Comparison of ENCODE assay signal across 33 cellular contexts in the genomic region with DNA sequence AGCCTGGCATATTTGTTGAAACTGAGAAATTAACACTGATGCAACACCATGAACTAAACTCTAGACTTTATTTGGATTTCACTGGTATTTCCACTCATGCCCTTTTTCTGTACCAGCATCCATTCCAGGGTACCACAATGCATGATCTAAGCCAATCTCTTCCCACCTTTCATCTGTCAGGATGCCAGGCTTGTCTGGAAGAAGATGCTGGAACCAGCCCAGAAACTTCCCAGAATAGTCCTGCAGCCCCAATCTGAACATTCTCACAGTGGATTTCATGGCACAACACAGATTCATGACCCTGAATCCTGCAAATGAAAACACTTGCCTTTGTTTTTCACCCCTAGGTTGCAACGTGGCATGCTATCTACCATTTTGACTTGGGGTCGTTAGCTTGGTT.
"Had no signal": no experiment of that assay in that cellular context is flagged by ENCODE, and none has a peak within 500 bp of the region (broad histone marks: within the 10 kb centered on the region; RNA-seq: fewer than 3 reads in every experiment).

No MANE protein-coding gene starts in this region.

- H3K4me1 Mint-ChIP-seq: activated B cell treated with CpG ODN at 0.5 μM for 24 hours; activated CD8-positive, alpha-beta memory T cell treated with anti-CD3 and anti-CD28 coated beads, Interleukin-2, amount 10 ng/mL, durations not matched to agents 7 days and 5 days; activated naive CD4-positive, alpha-beta T cell treated with anti-CD3 and anti-CD28 coated beads, Interleukin-2, amount 50 U/mL, for 24 hours; activated naive CD8-positive, alpha-beta T cell treated with anti-CD3 and anti-CD28 coated beads for 36 hours; activated naive CD8-positive, alpha-beta T cell treated with anti-CD3 and anti-CD28 coated beads, Interleukin-2, amount 50 U/mL, for 24 hours; T-helper 17 cell had no signal

- ATAC-seq: activated CD4-positive, CD25-positive, alpha-beta regulatory T cell treated with anti-CD3 and anti-CD28 coated beads, Interleukin-2, amount 50 U/mL, for 24 hours; activated CD8-positive, alpha-beta memory T cell treated with anti-CD3 and anti-CD28 coated beads, Interleukin-2, amount 10 ng/mL, durations not matched to agents 7 days and 5 days; activated CD8-positive, alpha-beta T cell treated with anti-CD3 and anti-CD28 coated beads for 36 hours; activated naive CD8-positive, alpha-beta T cell treated with anti-CD3 and anti-CD28 coated beads, Interleukin-2, amount 50 U/mL, for 24 hours; body of pancreas; esophagus mucosa; heart left ventricle; T-helper 17 cell had no signal

- H3K36me3 Mint-ChIP-seq: activated CD8-positive, alpha-beta memory T cell treated with anti-CD3 and anti-CD28 coated beads, Interleukin-2, amount 10 ng/mL, durations not matched to agents 7 days and 5 days; activated naive CD4-positive, alpha-beta T cell treated with anti-CD3 and anti-CD28 coated beads, Interleukin-2, amount 50 U/mL, for 24 hours; activated naive CD8-positive, alpha-beta T cell treated with anti-CD3 and anti-CD28 coated beads for 36 hours had no signal

- H3K27ac Mint-ChIP-seq: activated B cell treated with CpG ODN at 0.5 μM for 24 hours; activated CD8-positive, alpha-beta memory T cell treated with anti-CD3 and anti-CD28 coated beads, Interleukin-2, amount 10 ng/mL, durations not matched to agents 7 days and 5 days; activated CD8-positive, alpha-beta T cell treated with anti-CD3 and anti-CD28 coated beads for 36 hours; activated naive CD4-positive, alpha-beta T cell treated with anti-CD3 and anti-CD28 coated beads for 36 hours; activated naive CD4-positive, alpha-beta T cell treated with anti-CD3 and anti-CD28 coated beads, Interleukin-2, amount 50 U/mL, for 24 hours; activated naive CD8-positive, alpha-beta T cell treated with anti-CD3 and anti-CD28 coated beads for 36 hours; activated naive CD8-positive, alpha-beta T cell treated with anti-CD3 and anti-CD28 coated beads, Interleukin-2, amount 50 U/mL, for 24 hours; activated T-helper 1 cell treated with anti-CD3 and anti-CD28 coated beads, Interleukin-12 subunit alpha, Interleukin-12 subunit beta, Interleukin-2, Interleukin-4 antibody, amounts not matched to agents 30 ng/mL and 10 ng/mL and 1 ng/mL, durations not matched to agents 14 hours and 24 hours and 36 hours; activated T-helper 2 cell treated with anti-CD3 and anti-CD28 coated beads, Interferon-gamma antibody, Interleukin-2, Interleukin-4, amounts not matched to agents 10 μg/mL and 5 μg/mL and 100 μg/mL, durations not matched to agents 14 hours and 24 hours and 36 hours; T-helper 17 cell; T-helper 2 cell treated with Interferon-gamma antibody and Interleukin-4, amounts not matched to agents 5 μg/mL and 100 μg/mL, for 36 hours had no signal

- H3K9me3 Mint-ChIP-seq: activated T-helper 1 cell treated with anti-CD3 and anti-CD28 coated beads, Interleukin-12 subunit alpha, Interleukin-12 subunit beta, Interleukin-2, Interleukin-4 antibody, amounts not matched to agents 30 ng/mL and 10 ng/mL and 1 ng/mL, durations not matched to agents 14 hours and 24 hours and 36 hours had no signal

- FAIRE-seq: endometrium, endothelial cell of umbilical vein, frontal cortex had no signal

- DNase-seq: activated B cell treated with CpG ODN at 0.5 μM for 24 hours; activated CD4-positive, alpha-beta T cell treated with anti-CD3 and anti-CD28 coated beads for 48 hours; activated CD4-positive, alpha-beta T cell treated with anti-CD3 and anti-CD28 coated beads, Interleukin-2, amount 50 U/mL, for 1 hour; activated CD4-positive, alpha-beta T cell treated with anti-CD3 and anti-CD28 coated beads, Interleukin-2, amount 50 U/mL, for 48 hours; activated CD8-positive, alpha-beta memory T cell treated with anti-CD3 and anti-CD28 coated beads, Interleukin-2, amount 10 ng/mL, durations not matched to agents 7 days and 5 days; activated CD8-positive, alpha-beta memory T cell treated with anti-CD3 and anti-CD28 coated beads, Interleukin-2, amount 50 U/mL, for 4 hours; activated CD8-positive, alpha-beta T cell treated with anti-CD3 and anti-CD28 coated beads for 36 hours; activated effector memory CD4-positive, alpha-beta T cell treated with anti-CD3 and anti-CD28 coated beads, Interleukin-2, amount 50 U/mL, for 16 hours; activated naive CD4-positive, alpha-beta T cell treated with anti-CD3 and anti-CD28 coated beads for 36 hours; activated naive CD8-positive, alpha-beta T cell treated with anti-CD3 and anti-CD28 coated beads for 36 hours; activated naive CD8-positive, alpha-beta T cell treated with anti-CD3 and anti-CD28 coated beads, Interleukin-2, amount 50 U/mL, for 24 hours; activated T-cell treated with anti-CD3 and anti-CD28 coated beads, Interleukin-2, amount 50 U/mL, for 1 hour; activated T-cell treated with anti-CD3 and anti-CD28 coated beads, Interleukin-2, amount 50 U/mL, for 48 hours; adrenal gland; aorta; body of pancreas; colonic mucosa; effector CD8-positive, alpha-beta T cell; foreskin fibroblast; heart left ventricle; T-helper 1 cell; T-helper 17 cell; T1000; WERI-Rb-1 had no signal

- H3K4me3 Mint-ChIP-seq: activated B cell treated with CpG ODN at 0.5 μM for 24 hours; activated CD8-positive, alpha-beta memory T cell treated with anti-CD3 and anti-CD28 coated beads, Interleukin-2, amount 10 ng/mL, durations not matched to agents 7 days and 5 days; activated CD8-positive, alpha-beta T cell treated with anti-CD3 and anti-CD28 coated beads for 36 hours; activated naive CD4-positive, alpha-beta T cell treated with anti-CD3 and anti-CD28 coated beads for 36 hours; activated naive CD4-positive, alpha-beta T cell treated with anti-CD3 and anti-CD28 coated beads, Interleukin-2, amount 50 U/mL, for 24 hours; activated naive CD8-positive, alpha-beta T cell treated with anti-CD3 and anti-CD28 coated beads for 36 hours; activated naive CD8-positive, alpha-beta T cell treated with anti-CD3 and anti-CD28 coated beads, Interleukin-2, amount 50 U/mL, for 24 hours; activated T-helper 1 cell treated with anti-CD3 and anti-CD28 coated beads, Interleukin-12 subunit alpha, Interleukin-12 subunit beta, Interleukin-2, Interleukin-4 antibody, amounts not matched to agents 30 ng/mL and 10 ng/mL and 1 ng/mL, durations not matched to agents 14 hours and 24 hours and 36 hours; T-helper 17 cell; T-helper 2 cell treated with Interferon-gamma antibody and Interleukin-4, amounts not matched to agents 5 μg/mL and 100 μg/mL, for 36 hours had no signal
